Comparison of ENCODE assay signal across 9 cellular contexts in the genomic region with DNA sequence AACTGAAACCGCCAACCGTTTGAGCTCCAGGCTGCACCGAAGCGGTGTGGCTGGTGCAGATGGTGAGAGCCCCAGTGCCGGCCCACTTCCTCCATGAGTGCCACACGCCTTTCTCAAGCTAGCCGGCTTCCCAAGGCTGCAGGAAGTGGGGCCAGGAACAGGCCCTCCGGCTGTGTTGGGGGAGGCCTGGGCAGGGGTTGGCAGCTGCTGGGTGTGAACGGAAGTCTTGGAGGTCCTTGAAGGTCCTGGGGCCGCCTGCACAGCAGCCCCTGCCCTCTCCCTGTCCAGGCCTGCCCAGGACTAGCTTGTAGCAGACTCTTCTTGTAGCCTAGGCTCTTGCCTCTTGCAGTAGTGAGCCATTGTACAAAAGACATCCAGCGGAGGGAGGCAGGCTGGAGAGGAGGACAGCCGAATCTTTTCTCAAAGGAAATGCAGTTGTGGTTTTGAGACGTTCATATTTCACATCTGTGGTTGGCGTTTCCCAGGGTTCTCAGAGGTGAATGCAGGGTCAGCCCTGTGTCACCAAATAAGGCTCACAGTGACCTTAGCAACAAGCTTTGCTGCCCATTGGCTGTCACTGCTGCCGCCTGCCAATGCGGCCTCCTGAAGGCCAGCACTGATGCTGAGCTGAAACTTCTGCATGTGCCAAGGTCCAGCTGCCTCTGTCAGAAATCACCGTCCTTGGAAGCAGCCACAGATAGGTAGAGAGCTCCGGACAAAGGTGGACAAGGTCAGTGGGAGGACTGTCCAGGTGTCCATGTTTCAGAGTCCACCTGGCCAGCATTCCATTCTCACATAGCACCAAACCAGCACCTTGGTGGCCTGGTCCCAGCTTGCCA. TPM values are rescaled to one million over a fixed set of nuclear protein-coding genes. Genes with fewer than 3 reads are reported as not detected.
DNase-seq lines count a peak whose midpoint lies in the region; ATAC-seq and TF ChIP-seq lines count a peak whose summit lies in the region.
"Had no signal": no experiment of that assay in that cellular context is flagged by ENCODE, and none has a peak within 500 bp of the region (broad histone marks: within the 10 kb centered on the region; RNA-seq: fewer than 3 reads in every experiment).

No MANE protein-coding gene starts in this region.

- H3K27me3 ChIP-seq in KMS-11 (ENCODE audit: insufficient read depth, low read depth): no peaks in the 10 kb centered on the region

- intact Hi-C loops in head of caudate nucleus (cut with DNase I): no loop called here

- POLR2A ChIA-PET in GM10248 (lab: Yijun Ruan, JAX): interaction anchor here (0.9 to 4.4 kb wide), 6 partner anchors 12 to 46 kb away, joined by 3 to 52 read pairs (median 6); a partner anchor contains a TSS

- TF ChIP-seq CTCF in GM10248 (IDR thresholded peaks at IDR 0.05; ENCODE audit: control extremely low read depth, extremely low read depth, low read depth, missing control alignments) (no peak), KMS-11 (conservative IDR thresholded peaks at IDR 0.05; ENCODE audit: low read depth, low read length) (no peak)

- no peaks in the 10 kb centered on the region for H3K27me3 Mint-ChIP-seq in activated T-cell treated with anti-CD3 and anti-CD28 coated beads, Interleukin-2, amount 50 U/mL, for 4 hours (ENCODE audit: low read depth)

- H3K79me2 ChIP-seq in KMS-11 (ENCODE audit: insufficient read depth, low read depth): no peaks in the 10 kb centered on the region

- no peak overlapping the region for H3K4me3 ChIP-seq in KMS-11 (IDR thresholded peaks at IDR 0.05; ENCODE audit: insufficient read depth, low read depth, low read length)

- peak overlapping the region; percentile 62 for H3K4me2 ChIP-seq in KMS-11

- H3K9ac ChIP-seq in KMS-11: peak overlapping the region; percentile 63; the same call in 1 of the 2 replicates

- DNase-seq in GM10248 (ENCODE audit: extremely low spot score) (peak; percentile 73), head of caudate nucleus (peak in 22 of 42 donors; percentile 14 to 57 (median 26)), NCI-H524 treated with DMSO at 0.1 percent for 48 hours (lab: John Stamatoyannopoulos, UW) (no peak), NCI-H2081 (lab: John Stamatoyannopoulos, UW) (no peak)
- no peak for DNase-seq in activated T-cell treated with anti-CD3 and anti-CD28 coated beads, Interleukin-2, amount 50 U/mL, for 4 hours
- DNase-seq in stimulated activated naive CD8-positive, alpha-beta T cell treated with anti-CD3 and anti-CD28 coated beads, Interleukin-15, Interleukin-2, amounts not matched to agents 100 U/mL and 50 U/mL, for 24 hours: peak; percentile 71

- no peaks in the 10 kb centered on the region for H3K9me3 Mint-ChIP-seq in activated T-cell treated with anti-CD3 and anti-CD28 coated beads, Interleukin-2, amount 50 U/mL, for 4 hours
- H3K9me3 Mint-ChIP-seq: neural crest cell had no signal

- CTCF ChIA-PET in GM10248 (lab: Yijun Ruan, JAX): interaction anchor here (0.7 to 7.0 kb wide), 23 partner anchors 10 to 228 kb away, joined by 3 to 64 read pairs (median 6); a partner anchor contains a TSS

- H3K4me1 ChIP-seq in KMS-11 (ENCODE audit: low read depth, poor library complexity, severe bottlenecking): peaks cover 85% of the 10 kb centered on the region

- peak overlapping the region; percentile 7; the same call in 1 of the 2 replicates for H2AFZ ChIP-seq in KMS-11 (ENCODE audit: low read depth)

- H3K36me3 Mint-ChIP-seq in activated T-cell treated with anti-CD3 and anti-CD28 coated beads, Interleukin-2, amount 50 U/mL, for 4 hours (ENCODE audit: insufficient read depth): peaks cover 5% of the 10 kb centered on the region

- peak overlapping the region; percentile 88 for H3K27ac ChIP-seq in KMS-11

- peak overlapping the region; percentile 47 for H3K4me3 Mint-ChIP-seq in activated T-cell treated with anti-CD3 and anti-CD28 coated beads, Interleukin-2, amount 50 U/mL, for 4 hours
- H3K4me3 Mint-ChIP-seq: neural crest cell had no signal

- H4K20me1 ChIP-seq in KMS-11 (ENCODE audit: insufficient read depth): no peaks in the 10 kb centered on the region

- peak; percentile 73 for ATAC-seq in GM21528 (IDR thresholded peaks at IDR 0.05; ENCODE audit: low FRiP score, unreplicated experiment)
- peak; percentile 50 to 54 for ATAC-seq in activated T-cell treated with anti-CD3 and anti-CD28 coated beads, Interleukin-2, amount 50 U/mL, for 4 hours
- peak; percentile 67 for ATAC-seq in stimulated activated naive CD8-positive, alpha-beta T cell treated with anti-CD3 and anti-CD28 coated beads, Interleukin-15, Interleukin-2, amounts not matched to agents 100 U/mL and 50 U/mL, for 24 hours

- no peaks in the 10 kb centered on the region for H3K36me3 ChIP-seq in KMS-11 (ENCODE audit: insufficient read depth)

- H3K4me1 Mint-ChIP-seq in activated T-cell treated with anti-CD3 and anti-CD28 coated beads, Interleukin-2, amount 50 U/mL, for 4 hours (ENCODE audit: low read depth): peaks cover 92% of the 10 kb centered on the region

RNA-seq across cellular contexts. Expression of a gene that starts 23.9 kb away (rescaled TPM):
- 100 to 1,000 TPM; 342 to 390 (median 377) TPM for total RNA-seq in activated T-cell treated with anti-CD3 and anti-CD28 coated beads, Interleukin-2, amount 50 U/mL, for 4 hours

Comparison
In these comparisons a context has a peak if more than half of its experiments do, and no peak if none do; other contexts are left out.
1. DNase-seq: peak in GM10248 (single experiment), head of caudate nucleus (22 of 42) and stimulated activated naive CD8-positive, alpha-beta T cell treated with anti-CD3 and anti-CD28 coated beads, Interleukin-15, Interleukin-2, amounts not matched to agents 100 U/mL and 50 U/mL, for 24 hours (single experiment); none in activated T-cell treated with anti-CD3 and anti-CD28 coated beads, Interleukin-2, amount 50 U/mL, for 4 hours (single experiment), NCI-H524 treated with DMSO at 0.1 percent for 48 hours (single experiment) and NCI-H2081 (0 of 2).
2. Peak in every context shown above with its lines, with median percentiles within 50 percentile points of each other: ATAC-seq.